7 cellular contexts compared by ENCODE assay signal in the genomic region with DNA sequence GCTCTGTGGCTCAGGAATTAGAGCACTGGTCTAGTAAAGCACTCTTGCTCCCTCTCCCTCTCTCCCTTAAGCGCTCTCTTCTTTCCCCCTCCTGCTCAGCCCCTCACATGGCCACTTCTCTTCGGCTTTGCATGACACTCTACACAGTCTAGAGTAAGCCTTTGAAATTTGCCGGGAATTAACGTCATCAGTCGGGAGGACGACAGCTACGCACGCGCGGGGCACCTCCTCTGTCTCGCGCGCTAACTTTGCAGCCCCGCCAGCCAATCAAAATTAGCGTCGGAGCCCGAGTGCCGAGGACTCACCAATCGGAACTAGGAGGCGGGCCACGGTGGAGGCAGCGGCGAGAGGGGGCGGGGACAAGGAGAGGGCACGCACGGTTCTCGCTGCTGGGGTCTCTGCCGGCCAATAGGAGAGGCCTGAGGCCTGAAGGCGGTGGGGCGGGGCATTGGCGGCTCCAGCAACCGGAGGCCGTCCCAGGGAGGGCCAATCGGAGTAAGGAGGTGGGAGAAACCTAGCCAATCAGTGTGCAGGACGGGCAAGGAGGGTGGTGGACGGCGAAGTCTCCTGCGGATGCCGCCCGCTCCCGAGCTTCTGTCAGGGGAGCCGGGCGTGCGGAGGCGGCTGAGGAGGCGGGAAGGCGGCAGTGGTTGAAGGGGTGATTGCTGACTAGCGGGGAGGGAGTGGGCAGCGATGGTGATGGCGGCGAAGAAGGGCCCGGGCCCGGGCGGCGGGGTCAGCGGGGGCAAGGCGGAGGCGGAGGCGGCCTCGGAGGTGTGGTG. TPM values are rescaled to one million over a fixed set of nuclear protein-coding genes. Genes with fewer than 3 reads are reported as not detected.
A peak's percentile ranks its signal among the peaks of the same experiment; 100 is the strongest.
DNase-seq lines count a peak whose midpoint lies in the region; ATAC-seq and TF ChIP-seq lines count a peak whose summit lies in the region.

A gene with protein sequence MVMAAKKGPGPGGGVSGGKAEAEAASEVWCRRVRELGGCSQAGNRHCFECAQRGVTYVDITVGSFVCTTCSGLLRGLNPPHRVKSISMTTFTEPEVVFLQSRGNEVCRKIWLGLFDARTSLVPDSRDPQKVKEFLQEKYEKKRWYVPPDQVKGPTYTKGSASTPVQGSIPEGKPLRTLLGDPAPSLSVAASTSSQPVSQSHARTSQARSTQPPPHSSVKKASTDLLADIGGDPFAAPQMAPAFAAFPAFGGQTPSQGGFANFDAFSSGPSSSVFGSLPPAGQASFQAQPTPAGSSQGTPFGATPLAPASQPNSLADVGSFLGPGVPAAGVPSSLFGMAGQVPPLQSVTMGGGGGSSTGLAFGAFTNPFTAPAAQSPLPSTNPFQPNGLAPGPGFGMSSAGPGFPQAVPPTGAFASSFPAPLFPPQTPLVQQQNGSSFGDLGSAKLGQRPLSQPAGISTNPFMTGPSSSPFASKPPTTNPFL (plus strand): TSS at position 550 of the 782 bp plus-strand sequence. CDS start 144 bp downstream, at position 694.

- WGBS in hepatocyte (ENCODE audit: low lambda C conversion rate, missing lambda C conversion rate): 1% methylated on average over 54 of the region's 60 CpGs

- H3K27me3 ChIP-seq in hepatocyte: no peaks in the 10 kb centered on the region

- no peaks in the 10 kb centered on the region for H3K9me3 ChIP-seq in hepatocyte (ENCODE audit: low read depth)

- H3K79me2 ChIP-seq in hepatocyte: peaks cover 36% of the 10 kb centered on the region

- H3K4me2 ChIP-seq in hepatocyte: peak within 1 kb of the TSS; percentile 88

- DNase-seq in NCI-H2081 (lab: John Stamatoyannopoulos, UW) (peak; percentile 100), T1000 (lab: John Stamatoyannopoulos, UW) (peak; percentile 97), astrocyte of the hippocampus (ENCODE audit: low read depth, low spot score) (peak; percentile 100), hepatocyte (ENCODE audit: low spot score) (peak; percentile 100), renal cortical epithelial cell (ENCODE audit: low read depth) (peak; percentile 96)

- no peaks in the 10 kb centered on the region for H4K20me1 ChIP-seq in hepatocyte (ENCODE audit: insufficient read depth, poor library complexity, severe bottlenecking)

- H2AFZ ChIP-seq in hepatocyte: peak within 1 kb of the TSS; percentile 0

- H3K27ac ChIP-seq in hepatocyte: peak within 1 kb of the TSS; percentile 10

- H3K36me3 ChIP-seq in hepatocyte (replicated peaks; ENCODE audit: insufficient read depth, low read depth): no peaks in the 10 kb centered on the region

- no peak for TF ChIP-seq CTCF in hepatocyte (IDR thresholded peaks at IDR 0.05; ENCODE audit: poor library complexity)

- H3K4me1 ChIP-seq in hepatocyte (ENCODE audit: insufficient read depth): peaks cover 2% of the 10 kb centered on the region

- no peaks in the 10 kb centered on the region for H3K9me2 ChIP-seq in hepatocyte (replicated peaks; ENCODE audit: insufficient read depth)

- H3K4me3 ChIP-seq in hepatocyte: peak within 1 kb of the TSS; percentile 9

- ATAC-seq in GM18508 (IDR thresholded peaks at IDR 0.05; ENCODE audit: insufficient read depth, unreplicated experiment): peak; percentile 80
- ATAC-seq in HG03025 (IDR thresholded peaks at IDR 0.05; ENCODE audit: low FRiP score, unreplicated experiment): peak; percentile 96

RNA-seq across cellular contexts. Expression of the gene that starts here (rescaled TPM):
- 32.8 and 38.6 TPM in 2 replicates for total RNA-seq in hepatocyte
- polyA plus RNA-seq in hepatocyte: 33.3 and 53.7 TPM in 2 replicates
- total RNA-seq in renal cortical epithelial cell: 4.2 and 8.2 TPM in 2 replicates

Comparison
In these comparisons a context has a peak if more than half of its experiments do, and no peak if none do; other contexts are left out.
1. Peak in every context shown above with its lines: DNase-seq, ATAC-seq, H3K4me3 ChIP-seq and H3K27ac ChIP-seq.